ENCODE assay signal across 1 cellular context in genomic region chr10:50624866-50625491, GRCh38.
TF ChIP-seq lines count a peak whose summit lies in the region.

No MANE protein-coding gene starts in this region.

TF ChIP-seq in K562, 482 proteins besides CTCF, POLR2A, EP300 and RAD21 (continued from another document and continues in another):
- TF ChIP-seq MAX (CRISPR knock-in tag; IDR thresholded peaks at IDR 0.05), result peak; percentile 85
- TF ChIP-seq PREB (CRISPR knock-in tag; IDR thresholded peaks at IDR 0.05), result no peak
- TF ChIP-seq ZNF354B (CRISPR knock-in tag; IDR thresholded peaks at IDR 0.05), result no peak
- 0 out of 2 replicates have a peak, but pooled peaks have one; percentile 8 for TF ChIP-seq PHF21A (IDR thresholded peaks at IDR 0.05; ENCODE audit: borderline replicate concordance, low read depth)
- TF ChIP-seq SRSF7 (optimal IDR thresholded peaks at IDR 0.05; ENCODE audit: low read depth, low read length), result no peak
- peak; percentile 38 for TF ChIP-seq BRD4 (IDR thresholded peaks at IDR 0.05)
- TF ChIP-seq IRF2 (CRISPR knock-in tag; IDR thresholded peaks at IDR 0.05), result no peak
- TF ChIP-seq PML (IDR thresholded peaks at IDR 0.05; ENCODE audit: low read length), result no peak
- no peak for TF ChIP-seq ILK (tag; IDR thresholded peaks at IDR 0.05; ENCODE audit: borderline replicate concordance, low read depth)
- no peak for TF ChIP-seq NRF1 (conservative IDR thresholded peaks at IDR 0.05 in 1 of 2, IDR thresholded peaks at IDR 0.05 in 1 of 2)
- TF ChIP-seq ZNF518B (CRISPR knock-in tag; IDR thresholded peaks at IDR 0.05), result no peak
- TF ChIP-seq CBX2 (IDR thresholded peaks at IDR 0.05; ENCODE audit: insufficient read depth, low read length, poor library complexity, severe bottlenecking), result no peak
- no peak for TF ChIP-seq ZBED1 (IDR thresholded peaks at IDR 0.05)
- no peak for TF ChIP-seq NEUROD1 (IDR thresholded peaks at IDR 0.05; ENCODE audit: borderline replicate concordance, low read depth, low read length, partially characterized antibody)
- TF ChIP-seq ZBTB34 (CRISPR knock-in tag; IDR thresholded peaks at IDR 0.05), result no peak
- TF ChIP-seq TAL1 (IDR thresholded peaks at IDR 0.05), result 0 out of 2 replicates have a peak, but pooled peaks have one; percentile 5
- TF ChIP-seq ZNF655 (CRISPR knock-in tag; IDR thresholded peaks at IDR 0.05), result no peak
- no peak for TF ChIP-seq ZNF224 (CRISPR knock-in tag; IDR thresholded peaks at IDR 0.05)
- TF ChIP-seq TCF7 (IDR thresholded peaks at IDR 0.05; ENCODE audit: borderline replicate concordance), result no peak; the same call in 1 of the 2 replicates
- TF ChIP-seq POLR2AphosphoS2 (IDR thresholded peaks at IDR 0.05; ENCODE audit: low read length), result no peak
- no peak for TF ChIP-seq ZNF175 (CRISPR knock-in tag; IDR thresholded peaks at IDR 0.05; ENCODE audit: low read depth)
- no peak for TF ChIP-seq TSHZ1 (CRISPR knock-in tag; IDR thresholded peaks at IDR 0.05)
- no peak for TF ChIP-seq SFPQ (IDR thresholded peaks at IDR 0.05; ENCODE audit: low read depth, low read length)
- no peak for TF ChIP-seq ZBTB8A (IDR thresholded peaks at IDR 0.05; ENCODE audit: partially characterized antibody)
- TF ChIP-seq HDAC2 (IDR thresholded peaks at IDR 0.05), result peak; percentile 81
- 0 out of 2 replicates have a peak, but pooled peaks have one; percentile 2 for TF ChIP-seq NFIC (IDR thresholded peaks at IDR 0.05)
- TF ChIP-seq MCM3 (IDR thresholded peaks at IDR 0.05), result no peak
- no peak for TF ChIP-seq HLTF (IDR thresholded peaks at IDR 0.05)
- no peak for TF ChIP-seq ZNF766 (CRISPR knock-in tag; conservative IDR thresholded peaks at IDR 0.05)
- TF ChIP-seq LCOR (CRISPR knock-in tag; IDR thresholded peaks at IDR 0.05), result no peak
- TF ChIP-seq THRA (IDR thresholded peaks at IDR 0.05), result no peak
- no peak for TF ChIP-seq HDGF (IDR thresholded peaks at IDR 0.05)
- no peak for TF ChIP-seq MEF2A (IDR thresholded peaks at IDR 0.05; ENCODE audit: control insufficient read depth, low read depth, low read length)
- TF ChIP-seq THRB (CRISPR knock-in tag; conservative IDR thresholded peaks at IDR 0.05), result no peak
- peak; percentile 54 to 90; a peak in 3 of 4 replicates for TF ChIP-seq UBTF (IDR thresholded peaks at IDR 0.05; ENCODE audit: borderline replicate concordance in 1 of 2, low read depth in 2 of 2, low read length in 2 of 2)
- no peak for TF ChIP-seq HBP1 (CRISPR knock-in tag; IDR thresholded peaks at IDR 0.05)
- TF ChIP-seq SMARCA4 (IDR thresholded peaks at IDR 0.05), result 0 out of 2 replicates have a peak, but pooled peaks have one; percentile 24
- TF ChIP-seq ADNP (tag; IDR thresholded peaks at IDR 0.05), result no peak
- TF ChIP-seq HDAC6 (IDR thresholded peaks at IDR 0.05; ENCODE audit: low read depth, low read length), result no peak
- peak; percentile 16 for TF ChIP-seq ARID1B (IDR thresholded peaks at IDR 0.05)
- TF ChIP-seq ERF (CRISPR knock-in tag; IDR thresholded peaks at IDR 0.05), result 0 out of 2 replicates have a peak, but pooled peaks have one; percentile 19
